ENCODE assay signal across 7 cellular contexts in genomic region chr7:88169717-88170320, GRCh38. TPM values are rescaled to one million over a fixed set of nuclear protein-coding genes. Genes with fewer than 3 reads are reported as not detected.
DNase-seq lines count a peak whose midpoint lies in the region; ATAC-seq and TF ChIP-seq lines count a peak whose summit lies in the region.

No MANE protein-coding gene starts in this region.

- H3K36me3 Mint-ChIP-seq in glutamatergic neuron (ENCODE audit: unreplicated experiment): no peaks in the 10 kb centered on the region

- no peaks in the 10 kb centered on the region for H3K27me3 Mint-ChIP-seq in glutamatergic neuron (ENCODE audit: unreplicated experiment)

- no peak for TF ChIP-seq POLR2A in vagina (IDR thresholded peaks at IDR 0.05)

- peaks cover 0 to 8% of the 10 kb centered on the region in 2 experiments; a peak in 2 of 4 replicates for H3K4me1 ChIP-seq in SK-N-SH (ENCODE audit: control insufficient read depth in 1 of 2, insufficient read depth in 2 of 2, low read depth in 1 of 2, low read length in 1 of 2)
- H3K4me1 ChIP-seq in vagina: no peaks in the 10 kb centered on the region

- H2AFZ ChIP-seq in SK-N-SH (ENCODE audit: low read depth): no peak overlapping the region

- H3K4me3 Mint-ChIP-seq in glutamatergic neuron (ENCODE audit: unreplicated experiment): no peak overlapping the region

- 13% methylated on average over 1 of the region's 1 CpG for WGBS in SK-N-SH (ENCODE audit: low lambda C conversion rate)

- no peak overlapping the region for H3K9ac ChIP-seq in SK-N-SH

- H4K20me1 ChIP-seq in SK-N-SH (ENCODE audit: insufficient read depth): no peaks in the 10 kb centered on the region

- intact Hi-C loops in vagina (cut with DNase I): no loop called here

- TF ChIP-seq EP300 in SK-N-SH (IDR thresholded peaks at IDR 0.05; ENCODE audit: borderline replicate concordance in 1 of 2, low read depth in 1 of 2, low read length in 1 of 2): no peak

- TF ChIP-seq RAD21 in SK-N-SH (IDR thresholded peaks at IDR 0.05; ENCODE audit: low read length): peak; percentile 77

- H3K27ac Mint-ChIP-seq in glutamatergic neuron (ENCODE audit: unreplicated experiment): no peak overlapping the region

- no peaks in the 10 kb centered on the region for H3K27me3 ChIP-seq in SK-N-SH (ENCODE audit: insufficient read depth)
- no peaks in the 10 kb centered on the region for H3K27me3 ChIP-seq in vagina

- H3K79me2 ChIP-seq in SK-N-SH (ENCODE audit: insufficient read depth): no peaks in the 10 kb centered on the region

- POLR2A ChIA-PET in SK-N-SH (lab: Yijun Ruan, JAX): no interaction called here

- peaks cover 2% of the 10 kb centered on the region for H3K9me3 Mint-ChIP-seq in glutamatergic neuron (ENCODE audit: unreplicated experiment)

- H3K27ac ChIP-seq in SK-N-SH (ENCODE audit: low read depth in 2 of 2, low read length in 1 of 2) (no peak overlapping the region), vagina (no peak overlapping the region)

- DNase-seq in GM10266 (ENCODE audit: extremely low spot score) (peak; percentile 10), SK-N-SH (peak; percentile 15), glutamatergic neuron (no peak), vagina (ENCODE audit: extremely low spot score in 2 of 2) (no peak), HuH-7 (ENCODE audit: low spot score) (no peak)

- H3K4me1 Mint-ChIP-seq in glutamatergic neuron (ENCODE audit: low read depth, unreplicated experiment): no peaks in the 10 kb centered on the region

- peak; percentile 36 for TF ChIP-seq CTCF in GM10266 (IDR thresholded peaks at IDR 0.05; ENCODE audit: control insufficient read depth, insufficient read depth, low read depth, missing control alignments)
- TF ChIP-seq CTCF in SK-N-SH (IDR thresholded peaks at IDR 0.05): peak; percentile 82
- TF ChIP-seq CTCF in glutamatergic neuron (IDR thresholded peaks at IDR 0.05; ENCODE audit: partially characterized antibody, unreplicated experiment): peak; percentile 79
- peak; percentile 13 to 49 (median 14) for TF ChIP-seq CTCF in vagina (IDR thresholded peaks at IDR 0.05)

- CTCF ChIA-PET in SK-N-SH (lab: Yijun Ruan, JAX): interaction anchor here (0.6 to 3.3 kb wide), 55 partner anchors 9 to 1131 kb away, joined by 3 to 26 read pairs (median 4); partner anchors contain the start of gene ADAM22

- H3K36me3 ChIP-seq in SK-N-SH (replicated peaks in 1 of 2; ENCODE audit: control insufficient read depth in 1 of 2, insufficient read depth in 2 of 2, low read length in 1 of 2): peaks cover 0 to 13% of the 10 kb centered on the region in 2 experiments
- H3K36me3 ChIP-seq in vagina: no peaks in the 10 kb centered on the region

- no peaks in the 10 kb centered on the region for H3K9me2 ChIP-seq in SK-N-SH

- H3K4me3 ChIP-seq in SK-N-SH (ENCODE audit: low read depth in 2 of 2, low read length in 1 of 2) (no peak overlapping the region), vagina (no peak overlapping the region)

- H3K9me3 ChIP-seq in SK-N-SH (no peaks in the 10 kb centered on the region), vagina (no peaks in the 10 kb centered on the region)

- no peak overlapping the region for H3K4me2 ChIP-seq in SK-N-SH

- no peaks in the 10 kb centered on the region for H3F3A ChIP-seq in SK-N-SH (replicated peaks; ENCODE audit: insufficient read depth)

- ATAC-seq in HG03354 (IDR thresholded peaks at IDR 0.05; ENCODE audit: poor library complexity, severe bottlenecking, unreplicated experiment) (peak; percentile 57), GM19455 (IDR thresholded peaks at IDR 0.05; ENCODE audit: unreplicated experiment) (no peak)

TF ChIP-seq in SK-N-SH, 30 proteins besides CTCF, POLR2A, EP300 and RAD21:
- TF ChIP-seq SMC3 (IDR thresholded peaks at IDR 0.05; ENCODE audit: low read depth, low read length) (peak; percentile 58), JUND (IDR thresholded peaks at IDR 0.05) (no peak), GABPA (IDR thresholded peaks at IDR 0.05; ENCODE audit: low read depth) (no peak), TEAD4 (IDR thresholded peaks at IDR 0.05; ENCODE audit: borderline replicate concordance, insufficient read depth) (no peak), TCF12 (IDR thresholded peaks at IDR 0.05) (no peak), MEF2A (IDR thresholded peaks at IDR 0.05; ENCODE audit: borderline replicate concordance, low read depth) (no peak)
- TF ChIP-seq, protein P1, sequence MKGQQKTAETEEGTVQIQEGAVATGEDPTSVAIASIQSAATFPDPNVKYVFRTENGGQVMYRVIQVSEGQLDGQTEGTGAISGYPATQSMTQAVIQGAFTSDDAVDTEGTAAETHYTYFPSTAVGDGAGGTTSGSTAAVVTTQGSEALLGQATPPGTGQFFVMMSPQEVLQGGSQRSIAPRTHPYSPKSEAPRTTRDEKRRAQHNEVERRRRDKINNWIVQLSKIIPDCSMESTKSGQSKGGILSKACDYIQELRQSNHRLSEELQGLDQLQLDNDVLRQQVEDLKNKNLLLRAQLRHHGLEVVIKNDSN (IDR thresholded peaks at IDR 0.05; ENCODE audit: borderline replicate concordance, low read depth): no peak
- TF ChIP-seq, protein P2, sequence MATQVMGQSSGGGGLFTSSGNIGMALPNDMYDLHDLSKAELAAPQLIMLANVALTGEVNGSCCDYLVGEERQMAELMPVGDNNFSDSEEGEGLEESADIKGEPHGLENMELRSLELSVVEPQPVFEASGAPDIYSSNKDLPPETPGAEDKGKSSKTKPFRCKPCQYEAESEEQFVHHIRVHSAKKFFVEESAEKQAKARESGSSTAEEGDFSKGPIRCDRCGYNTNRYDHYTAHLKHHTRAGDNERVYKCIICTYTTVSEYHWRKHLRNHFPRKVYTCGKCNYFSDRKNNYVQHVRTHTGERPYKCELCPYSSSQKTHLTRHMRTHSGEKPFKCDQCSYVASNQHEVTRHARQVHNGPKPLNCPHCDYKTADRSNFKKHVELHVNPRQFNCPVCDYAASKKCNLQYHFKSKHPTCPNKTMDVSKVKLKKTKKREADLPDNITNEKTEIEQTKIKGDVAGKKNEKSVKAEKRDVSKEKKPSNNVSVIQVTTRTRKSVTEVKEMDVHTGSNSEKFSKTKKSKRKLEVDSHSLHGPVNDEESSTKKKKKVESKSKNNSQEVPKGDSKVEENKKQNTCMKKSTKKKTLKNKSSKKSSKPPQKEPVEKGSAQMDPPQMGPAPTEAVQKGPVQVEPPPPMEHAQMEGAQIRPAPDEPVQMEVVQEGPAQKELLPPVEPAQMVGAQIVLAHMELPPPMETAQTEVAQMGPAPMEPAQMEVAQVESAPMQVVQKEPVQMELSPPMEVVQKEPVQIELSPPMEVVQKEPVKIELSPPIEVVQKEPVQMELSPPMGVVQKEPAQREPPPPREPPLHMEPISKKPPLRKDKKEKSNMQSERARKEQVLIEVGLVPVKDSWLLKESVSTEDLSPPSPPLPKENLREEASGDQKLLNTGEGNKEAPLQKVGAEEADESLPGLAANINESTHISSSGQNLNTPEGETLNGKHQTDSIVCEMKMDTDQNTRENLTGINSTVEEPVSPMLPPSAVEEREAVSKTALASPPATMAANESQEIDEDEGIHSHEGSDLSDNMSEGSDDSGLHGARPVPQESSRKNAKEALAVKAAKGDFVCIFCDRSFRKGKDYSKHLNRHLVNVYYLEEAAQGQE (IDR thresholded peaks at IDR 0.05; ENCODE audit: low read depth, low read length): no peak

RNA-seq across cellular contexts. Expression of gene SRI, which starts 50.0 kb away (rescaled TPM):
- 195 and 197 TPM in 2 replicates for polyA plus RNA-seq in SK-N-SH (2012; rRNA removed)
- polyA plus RNA-seq in SK-N-SH (2012; cell fraction: cytosol; rRNA removed): 251 and 340 TPM in 2 replicates
- polyA plus RNA-seq in SK-N-SH (2012; cell fraction: nucleus; rRNA removed): 98.6 and 154 TPM in 2 replicates
- 179 TPM for total RNA-seq in glutamatergic neuron (ENCODE audit: unreplicated experiment)
- 53.0 TPM for total RNA-seq in vagina

Comparison
In these comparisons a context has a peak if more than half of its experiments do, and no peak if none do; other contexts are left out.
1. DNase-seq: peak in GM10266 (single experiment) and SK-N-SH (single experiment); none in glutamatergic neuron (single experiment), vagina (0 of 2) and HuH-7 (single experiment).
2. CTCF ChIP-seq: peak in every context shown above with its lines; median percentile 82 in SK-N-SH; 79 in glutamatergic neuron; 36 in GM10266; 14 in vagina.